8 cellular contexts compared by ENCODE assay signal in genomic region chr9:21317956-21318923, GRCh38. TPM values are rescaled to one million over a fixed set of nuclear protein-coding genes. Genes with fewer than 3 reads are reported as not detected.
DNase-seq lines count a peak whose midpoint lies in the region; ATAC-seq, FAIRE-seq and TF ChIP-seq lines count a peak whose summit lies in the region.

No MANE protein-coding gene starts in this region.

- peak; percentile 59 for TF ChIP-seq CTCF in WERI-Rb-1 (IDR thresholded peaks at IDR 0.05; ENCODE audit: low read depth, low read length)

- ATAC-seq in GM18870 (IDR thresholded peaks at IDR 0.05; ENCODE audit: unreplicated experiment), result no peak

- H3K27me3 ChIP-seq in WERI-Rb-1 (ENCODE audit: insufficient read depth, low read depth, severe bottlenecking), result no peaks in the 10 kb centered on the region

- TF ChIP-seq POLR2A in H54 (IDR thresholded peaks at IDR 0.05; ENCODE audit: low read depth, low read length), result no peak

- no peak overlapping the region for H3K27ac ChIP-seq in WERI-Rb-1

- peak; percentile 79 for FAIRE-seq in H54 (lab: Jason Lieb, UNC)

- no peaks in the 10 kb centered on the region for H3K36me3 ChIP-seq in WERI-Rb-1

- H3K9me3 ChIP-seq in WERI-Rb-1 (ENCODE audit: severe bottlenecking), result no peaks in the 10 kb centered on the region

- H3K4me3 ChIP-seq in WERI-Rb-1 (ENCODE audit: low read depth, low read length), result no peak overlapping the region

- peak; percentile 34 for DNase-seq in SIG-M5 treated with dmso at 0.1 percent for 504 hours (lab: John Stamatoyannopoulos, UW; ENCODE audit: unreplicated experiment)
- DNase-seq in SIG-M5 (lab: John Stamatoyannopoulos, UW), result no peak
- DNase-seq in H54 (ENCODE audit: insufficient read length, low spot score), result no peak
- peak; percentile 71 for DNase-seq in NCI-H1092 treated with DMSO at 0.1 percent for 48 hours (lab: John Stamatoyannopoulos, UW)
- peak; percentile 24 for DNase-seq in WERI-Rb-1
- DNase-seq in fibroblast of peridontal ligament (ENCODE audit: extremely low read depth), result peak; percentile 63
- DNase-seq in occipital lobe (lab: John Stamatoyannopoulos, UW), result peak; percentile 19

RNA-seq across cellular contexts. Expression of gene IFNA5, which starts 13.1 kb away (rescaled TPM):
- not detected for total RNA-seq in occipital lobe

RNA-seq across cellular contexts. Expression of gene KLHL9, which starts 17.0 kb away (rescaled TPM):
- total RNA-seq in occipital lobe, result 81.4 TPM

RNA-seq across cellular contexts. Expression of gene IFNA6, which starts 32.4 kb away (rescaled TPM):
- total RNA-seq in occipital lobe, result not detected

RNA-seq across cellular contexts. Expression of gene IFNA13, which starts 49.6 kb away (rescaled TPM):
- not detected for total RNA-seq in occipital lobe

Comparison
In these comparisons a context has a peak if more than half of its experiments do, and no peak if none do; other contexts are left out.
1. DNase-seq: peak in SIG-M5 treated with dmso at 0.1 percent for 504 hours (single experiment), NCI-H1092 treated with DMSO at 0.1 percent for 48 hours (single experiment), WERI-Rb-1 (single experiment), fibroblast of peridontal ligament (single experiment) and occipital lobe (single experiment); none in SIG-M5 (single experiment) and H54 (single experiment).